In the genomic region with DNA sequence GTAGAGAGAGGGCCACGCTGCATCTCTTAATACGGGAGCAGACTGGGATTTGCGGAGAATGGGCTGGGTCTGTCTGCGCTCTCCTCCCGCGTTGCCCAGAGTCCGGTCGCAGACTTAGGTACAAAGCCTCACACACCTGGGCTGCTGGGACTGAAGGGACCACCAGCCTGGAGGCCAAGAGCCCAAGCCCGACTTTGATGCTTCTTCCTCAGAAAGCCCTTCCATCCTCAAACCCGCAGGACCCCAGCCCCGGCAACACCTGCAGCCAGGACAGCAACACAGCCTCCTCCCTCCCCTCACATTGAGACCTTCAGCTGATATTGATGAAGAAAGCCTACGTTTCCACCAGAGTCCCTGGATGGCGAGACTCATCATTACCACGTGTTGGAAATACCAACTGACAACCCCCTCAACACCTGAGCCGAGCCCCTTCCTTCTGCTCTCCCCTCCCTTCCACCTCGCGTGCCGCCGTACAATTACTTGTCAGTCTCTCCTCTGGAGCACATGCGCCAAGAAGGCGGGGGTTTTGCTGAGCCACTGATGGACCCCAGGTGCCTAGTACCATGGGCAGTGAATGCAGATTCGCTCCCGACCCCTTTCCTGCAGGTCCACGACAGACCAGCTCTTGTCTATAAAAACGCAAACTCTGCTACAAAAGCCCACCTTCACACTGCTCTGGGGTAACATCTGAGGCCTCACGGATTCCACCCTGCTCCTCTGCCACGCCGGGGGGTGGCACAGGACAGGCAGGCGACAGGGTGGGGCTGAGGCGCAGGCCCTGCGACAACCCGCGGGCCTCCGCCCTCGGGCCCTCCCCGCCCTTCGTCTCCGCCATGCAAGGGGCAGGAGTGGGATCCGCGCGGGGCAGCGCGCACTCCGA, we compare ENCODE assay signal across 1 cellular context.
TF ChIP-seq lines count a peak whose summit lies in the region.

No MANE protein-coding gene starts in this region.

TF ChIP-seq in liver, 16 proteins besides CTCF, POLR2A, EP300 and RAD21 (continued from another document):
- no peak for TF ChIP-seq REST (IDR thresholded peaks at IDR 0.05)
